Comparison of ENCODE assay signal across 9 cellular contexts in genomic region chr2:159960413-159960812, GRCh38. TPM values are rescaled to one million over a fixed set of nuclear protein-coding genes. Genes with fewer than 3 reads are reported as not detected.
A peak's percentile ranks its signal among the peaks of the same experiment; 100 is the strongest.
DNase-seq lines count a peak whose midpoint lies in the region; ATAC-seq lines count a peak whose summit lies in the region.
"Had no signal": no experiment of that assay in that cellular context is flagged by ENCODE, and none has a peak within 500 bp of the region (broad histone marks: within the 10 kb centered on the region; RNA-seq: fewer than 3 reads in every experiment).

No MANE protein-coding gene starts in this region.

- H2BK15ac ChIP-seq in neuronal stem cell (ENCODE audit: low read length) = no peak overlapping the region

- H3K9ac ChIP-seq in HUES48 (ENCODE audit: low read depth, low read length) (no peak overlapping the region), neuronal stem cell (ENCODE audit: low read depth, low read length, poor library complexity) (no peak overlapping the region)

- H3K36me3 ChIP-seq in HUES48 (ENCODE audit: control insufficient read depth, insufficient read depth, low read length) = no peaks in the 10 kb centered on the region
- no peaks in the 10 kb centered on the region for H3K36me3 ChIP-seq in neuronal stem cell (replicated peaks in 1 of 2; ENCODE audit: control insufficient read depth in 2 of 2, insufficient read depth in 2 of 2, low read length in 2 of 2)

- in situ Hi-C loops in ACHN (cut with HindIII; ENCODE audit: low pct_ligation_motif_present, low pct_unique_long_range_greater_than_20kb, low sequenced_read_pairs) = no loop called here

- H3K4me1 ChIP-seq in HUES48 (ENCODE audit: control insufficient read depth, insufficient read depth, low read length) = peaks cover 11% of the 10 kb centered on the region
- H3K4me1 ChIP-seq in neuronal stem cell (ENCODE audit: control insufficient read depth in 2 of 2, insufficient read depth in 1 of 2, low read depth in 1 of 2, low read length in 2 of 2) = peaks cover 0 to 2% of the 10 kb centered on the region in 2 donors

- no peaks in the 10 kb centered on the region for H3K79me1 ChIP-seq in neuronal stem cell (ENCODE audit: low read depth, low read length)

- no peak overlapping the region for H3K14ac ChIP-seq in neuronal stem cell (ENCODE audit: low read length)

- DNase-seq in ACHN = peak; percentile 55
- DNase-seq in inferior parietal cortex (ENCODE audit: extremely low spot score) = no peak
- DNase-seq in neuronal stem cell (ENCODE audit: low spot score) = no peak
- DNase-seq: hypothalamus had no signal

- no peak overlapping the region for H3K4me2 ChIP-seq in neuronal stem cell (ENCODE audit: insufficient read depth, low read length, poor library complexity, severe bottlenecking)

- no peak overlapping the region for H3K18ac ChIP-seq in neuronal stem cell (ENCODE audit: low read length)

- H2BK12ac ChIP-seq in neuronal stem cell (ENCODE audit: low read length) = no peak overlapping the region

- H4K8ac ChIP-seq in neuronal stem cell (ENCODE audit: low read depth, low read length) = no peak overlapping the region

- no peak overlapping the region for H3K23ac ChIP-seq in neuronal stem cell (ENCODE audit: low read depth, low read length, poor library complexity)

- WGBS in neuronal stem cell (ENCODE audit: extremely low coverage in 2 of 2, insufficient read length in 2 of 2, insufficient replicate concordance in 1 of 2), 2 donors = no CpG with 5 or more reads among the region's 2 CpGs

- H3K27ac ChIP-seq in HUES48 (ENCODE audit: low read depth, low read length) = peak overlapping the region; percentile 42
- H3K27ac ChIP-seq in neuronal stem cell (replicated peaks; ENCODE audit: low read length) = no peak overlapping the region

- H4K91ac ChIP-seq in neuronal stem cell (ENCODE audit: low read depth, low read length, poor library complexity) = no peak overlapping the region

- H3K4ac ChIP-seq in neuronal stem cell (ENCODE audit: low read length) = no peak overlapping the region

- ATAC-seq in GM18868 (IDR thresholded peaks at IDR 0.05; ENCODE audit: unreplicated experiment) = peak; percentile 57
- peak; percentile 97 for ATAC-seq in esophagus mucosa
- no peak for ATAC-seq in HG02840 (IDR thresholded peaks at IDR 0.05; ENCODE audit: low FRiP score, unreplicated experiment)
- no peak for ATAC-seq in GM18867 (IDR thresholded peaks at IDR 0.05; ENCODE audit: unreplicated experiment)

- no peak overlapping the region for H2BK120ac ChIP-seq in neuronal stem cell (ENCODE audit: low read depth, low read length)

- H3K27me3 ChIP-seq in HUES48 (ENCODE audit: control insufficient read depth, insufficient read depth, low read length) (no peaks in the 10 kb centered on the region), neuronal stem cell (ENCODE audit: control insufficient read depth in 3 of 3, insufficient read depth in 3 of 3, low read depth in 1 of 3, low read length in 3 of 3) (no peaks in the 10 kb centered on the region)

- H2AK5ac ChIP-seq in neuronal stem cell (ENCODE audit: low read depth, low read length) = no peak overlapping the region

- H3K9me3 ChIP-seq in HUES48 (ENCODE audit: control insufficient read depth, insufficient read depth, low read length) (no peaks in the 10 kb centered on the region), neuronal stem cell (replicated peaks in 1 of 2; ENCODE audit: control insufficient read depth in 2 of 2, insufficient read depth in 1 of 2, low read depth in 1 of 2, low read length in 2 of 2) (peaks cover 0 to 2% of the 10 kb centered on the region in 2 donors)

- no peak overlapping the region for H2AFZ ChIP-seq in neuronal stem cell (ENCODE audit: low read length)

- H2BK5ac ChIP-seq in neuronal stem cell (ENCODE audit: low read length) = no peak overlapping the region

- H3K4me3 ChIP-seq in HUES48 (ENCODE audit: low read depth, low read length) (no peak overlapping the region), neuronal stem cell (ENCODE audit: low read length in 2 of 2) (no peak overlapping the region)

RNA-seq across cellular contexts. Expression of gene LY75, which starts 55.9 kb away (rescaled TPM):
- 7.6 TPM for total RNA-seq in esophagus mucosa
- 0.06 TPM for polyA plus RNA-seq in neuronal stem cell (2013, experiment 1 of 2)
- polyA plus RNA-seq in neuronal stem cell (2013, experiment 2 of 2) = 0.10 TPM

Comparison
In these comparisons a context has a peak if more than half of its experiments do, and no peak if none do; other contexts are left out.
1. ATAC-seq: peak in GM18868 (single experiment) and esophagus mucosa (single experiment); none in HG02840 (single experiment) and GM18867 (single experiment).